In genomic region chr18:32768646-32769206, GRCh38 we compare ENCODE assay signal across 21 cellular contexts. TPM values are rescaled to one million over a fixed set of nuclear protein-coding genes. Genes with fewer than 3 reads are reported as not detected.
DNase-seq lines count a peak whose midpoint lies in the region; ATAC-seq, FAIRE-seq and TF ChIP-seq lines count a peak whose summit lies in the region.
"Had no signal": no experiment of that assay in that cellular context is flagged by ENCODE, and none has a peak within 500 bp of the region (broad histone marks: within the 10 kb centered on the region; RNA-seq: fewer than 3 reads in every experiment).

No MANE protein-coding gene starts in this region.

- H3K4me3 ChIP-seq in HepG2 (replicated peaks in 1 of 3; ENCODE audit: insufficient read depth in 1 of 3, low read depth in 2 of 3, low read length in 3 of 3) (peak overlapping the region; percentile 88 to 93 (median 93)), right lobe of liver (no peak overlapping the region), SU-DHL-6 (ENCODE audit: insufficient read depth, low read length, poor library complexity, severe bottlenecking) (no peak overlapping the region), PC-9 (no peak overlapping the region)
- H3K4me3 ChIP-seq: adrenal gland had no signal

- no peak overlapping the region for H2AFZ ChIP-seq in HepG2 (ENCODE audit: low read length)
- no peak overlapping the region for H2AFZ ChIP-seq in SU-DHL-6 (ENCODE audit: low read depth, low read length, severe bottlenecking)
- H2AFZ ChIP-seq in PC-9: no peak overlapping the region

- H3K9me3 ChIP-seq in HepG2 (ENCODE audit: low read length) (no peaks in the 10 kb centered on the region), right lobe of liver (no peaks in the 10 kb centered on the region), SU-DHL-6 (ENCODE audit: insufficient read depth, low read length) (no peaks in the 10 kb centered on the region), PC-9 (ENCODE audit: insufficient read depth, low read depth) (no peaks in the 10 kb centered on the region)
- H3K9me3 ChIP-seq: adrenal gland, SK-N-SH, upper lobe of left lung had no signal

- H3K27me3 ChIP-seq in HepG2 (ENCODE audit: control insufficient read depth in 1 of 2, insufficient read depth in 2 of 2, low read length in 2 of 2) (no peaks in the 10 kb centered on the region; a peak in 1 of 5 replicates), right lobe of liver (peaks cover 6 to 11% of the 10 kb centered on the region in 2 donors), SU-DHL-6 (ENCODE audit: low read length) (no peaks in the 10 kb centered on the region), PC-9 (ENCODE audit: insufficient read depth, low read depth) (no peaks in the 10 kb centered on the region)

- H3K4me1 ChIP-seq in HepG2 (ENCODE audit: insufficient read depth, low read length): peaks cover 44% of the 10 kb centered on the region
- H3K4me1 ChIP-seq in right lobe of liver: peaks cover 0 to 12% (median 0%) of the 10 kb centered on the region in 4 donors
- no peaks in the 10 kb centered on the region for H3K4me1 ChIP-seq in PC-9 (replicated peaks; ENCODE audit: insufficient read depth)
- H3K4me1 ChIP-seq: foreskin keratinocyte had no signal

- H3K4me3 Mint-ChIP-seq in memory B cell: peak overlapping the region; percentile 97
- H3K4me3 Mint-ChIP-seq: activated CD4-positive, alpha-beta memory T cell treated with anti-CD3 and anti-CD28 coated beads for 36 hours had no signal

- H3K27me3 Mint-ChIP-seq in memory B cell: no peaks in the 10 kb centered on the region

- POLR2A ChIA-PET in HepG2 (lab: Yijun Ruan, JAX): interaction anchor here (1.1 to 7.7 kb wide), 4 partner anchors 19 to 54 kb away, joined by 3 to 136 read pairs (median 6); no protein-coding TSS in a partner anchor
- POLR2A ChIA-PET in PC-9 (lab: Charles Lee; ENCODE audit: unreplicated experiment): no interaction called here

- H3K9me3 Mint-ChIP-seq in memory B cell: no peaks in the 10 kb centered on the region
- H3K9me3 Mint-ChIP-seq: activated CD4-positive, alpha-beta memory T cell treated with anti-CD3 and anti-CD28 coated beads for 36 hours; stimulated activated effector memory CD8-positive, alpha-beta T cell treated with anti-CD3 and anti-CD28 coated beads, Interleukin-12 subunit alpha, Interleukin-12 subunit beta, amount 100 ng/mL, for 72 hours had no signal

- no peaks in the 10 kb centered on the region; a peak in 2 of 5 replicates for H3K36me3 ChIP-seq in HepG2 (replicated peaks in 1 of 2; ENCODE audit: control insufficient read depth in 1 of 2, insufficient read depth in 2 of 2, low read length in 2 of 2)
- H3K36me3 ChIP-seq in right lobe of liver: no peaks in the 10 kb centered on the region
- H3K36me3 ChIP-seq in SU-DHL-6 (ENCODE audit: low read length): no peaks in the 10 kb centered on the region
- H3K36me3 ChIP-seq in PC-9 (ENCODE audit: low read depth): no peaks in the 10 kb centered on the region
- H3K36me3 ChIP-seq: adrenal gland, upper lobe of left lung had no signal

- H4K20me1 ChIP-seq in HepG2 (ENCODE audit: insufficient read depth, low read length): no peaks in the 10 kb centered on the region
- H4K20me1 ChIP-seq in SU-DHL-6 (ENCODE audit: low read depth, low read length): no peaks in the 10 kb centered on the region
- H4K20me1 ChIP-seq in PC-9 (ENCODE audit: insufficient read depth): no peaks in the 10 kb centered on the region

- TF ChIP-seq POLR2A in HepG2 (IDR thresholded peaks at IDR 0.05; ENCODE audit: insufficient read depth in 1 of 2, low read depth in 2 of 2, low read length in 2 of 2): no peak
- TF ChIP-seq POLR2A in right lobe of liver (IDR thresholded peaks at IDR 0.05): no peak

- no peak for TF ChIP-seq RAD21 in HepG2 (CRISPR knock-in tag; IDR thresholded peaks at IDR 0.05)

- H3K9ac ChIP-seq in HepG2 (ENCODE audit: insufficient read depth, low read depth, low read length) (peak overlapping the region; percentile 75), SU-DHL-6 (ENCODE audit: low read length) (no peak overlapping the region)
- H3K9ac ChIP-seq: SK-N-SH had no signal

- DNase-seq in HepG2 (ENCODE audit: low spot score): no peak
- no peak for DNase-seq in right lobe of liver
- DNase-seq in memory B cell (ENCODE audit: low spot score in 2 of 2): no peak
- no peak for DNase-seq in G401 (ENCODE audit: low spot score)
- no peak for DNase-seq in activated CD4-positive, CD25-positive, alpha-beta regulatory T cell (lab: John Stamatoyannopoulos, UW)
- no peak for DNase-seq in PC-9
- DNase-seq: activated CD4-positive, alpha-beta memory T cell treated with anti-CD3 and anti-CD28 coated beads for 36 hours; adrenal gland; foreskin keratinocyte; KBM-7; NCI-H1105 treated with DMSO at 0.1 percent for 48 hours; NCI-H226; PC-3; SK-N-SH; small intestine had no signal

- peak overlapping the region; percentile 87 for H3K4me2 ChIP-seq in HepG2 (ENCODE audit: low read depth, low read length)
- peak overlapping the region; percentile 3 for H3K4me2 ChIP-seq in SU-DHL-6 (ENCODE audit: low read depth, low read length, poor library complexity, severe bottlenecking)
- no peak overlapping the region for H3K4me2 ChIP-seq in PC-9
- H3K4me2 ChIP-seq: SK-N-SH had no signal

- in situ Hi-C loops in HepG2 (cut with HindIII; ENCODE audit: extremely low pct_ligation_motif_present, low pct_unique_long_range_greater_than_20kb) (no loop called here), G401 (cut with HindIII; ENCODE audit: low sequenced_read_pairs) (no loop called here)

- no peak for TF ChIP-seq EP300 in HepG2 (IDR thresholded peaks at IDR 0.05; ENCODE audit: low read depth in 2 of 2, low read length in 2 of 2)
- no peak for TF ChIP-seq EP300 in HepG2 (CRISPR knock-in tag; IDR thresholded peaks at IDR 0.05; ENCODE audit: borderline replicate concordance)

- no peaks in the 10 kb centered on the region for H3K36me3 Mint-ChIP-seq in memory B cell
- H3K36me3 Mint-ChIP-seq: activated CD4-positive, alpha-beta memory T cell treated with anti-CD3 and anti-CD28 coated beads for 36 hours; stimulated activated effector memory CD8-positive, alpha-beta T cell treated with anti-CD3 and anti-CD28 coated beads, Interleukin-12 subunit alpha, Interleukin-12 subunit beta, amount 100 ng/mL, for 72 hours had no signal

- H3K27ac ChIP-seq in HepG2 (ENCODE audit: extremely low read length, insufficient read depth, low read length) (peak overlapping the region; percentile 93), right lobe of liver (no peak overlapping the region), SU-DHL-6 (ENCODE audit: low read depth, low read length) (no peak overlapping the region), PC-9 (no peak overlapping the region)
- H3K27ac ChIP-seq: adrenal gland, foreskin keratinocyte, upper lobe of left lung had no signal

- BruUV-seq in HepG2 (replicated peaks; lab: Mats Ljungman, UMichigan): TSS peak; percentile 38
- BruUV-seq in PC-9 (replicated peaks; lab: Mats Ljungman, UMichigan): no TSS peak

- H3K27ac Mint-ChIP-seq in memory B cell: peak overlapping the region; percentile 71
- H3K27ac Mint-ChIP-seq: activated CD4-positive, alpha-beta memory T cell treated with anti-CD3 and anti-CD28 coated beads for 36 hours; stimulated activated effector memory CD8-positive, alpha-beta T cell treated with anti-CD3 and anti-CD28 coated beads, Interleukin-12 subunit alpha, Interleukin-12 subunit beta, amount 100 ng/mL, for 72 hours had no signal

- H3F3A ChIP-seq in SU-DHL-6 (ENCODE audit: insufficient read depth): peaks cover 12% of the 10 kb centered on the region
- H3F3A ChIP-seq in PC-9 (ENCODE audit: insufficient read depth, low read depth): no peaks in the 10 kb centered on the region

- CTCF ChIA-PET in HepG2 (lab: Yijun Ruan, JAX; ENCODE audit: low intra/inter-chr PET ratio, low total read pairs): no interaction called here
- CTCF ChIA-PET in PC-9 (lab: Charles Lee): no interaction called here

- no peak for TF ChIP-seq CTCF in HepG2 (CRISPR knock-in tag; IDR thresholded peaks at IDR 0.05)
- no peak for TF ChIP-seq CTCF in right lobe of liver (IDR thresholded peaks at IDR 0.05)
- no peak for TF ChIP-seq CTCF in SU-DHL-6 (IDR thresholded peaks at IDR 0.05; ENCODE audit: insufficient read depth, low read length, poor library complexity, severe bottlenecking)
- no peak for TF ChIP-seq CTCF in PC-9 (conservative IDR thresholded peaks at IDR 0.05)

- H3K79me2 ChIP-seq in HepG2 (ENCODE audit: insufficient read depth, low read length): peaks cover 79% of the 10 kb centered on the region
- no peaks in the 10 kb centered on the region for H3K79me2 ChIP-seq in SU-DHL-6 (ENCODE audit: insufficient read depth, low read length)
- H3K79me2 ChIP-seq in PC-9 (ENCODE audit: low read depth): no peaks in the 10 kb centered on the region

- ATAC-seq in HepG2: no peak
- ATAC-seq in right lobe of liver: no peak
- ATAC-seq in memory B cell (ENCODE audit: low read depth): no peak
- ATAC-seq in GM21367 (IDR thresholded peaks at IDR 0.05; ENCODE audit: unreplicated experiment): no peak
- ATAC-seq: PC-3 had no signal

- WGBS in HepG2 (ENCODE audit: low lambda C conversion rate): 4% methylated on average over 4 of the region's 4 CpGs
- WGBS in right lobe of liver (ENCODE audit: insufficient coverage, low coverage, low lambda C conversion rate, missing lambda C conversion rate): 50% methylated on average over 4 of the region's 4 CpGs

- intact Hi-C loops in HepG2 (cut with micrococcal nuclease; ENCODE audit: unreplicated experiment) (loop anchor here (1.0 to 5.0 kb wide), 5 partner anchors 36 to 151 kb away; no protein-coding TSS in a partner anchor), right lobe of liver (cut with DNase I) (no loop called here), PC-9 (cut with micrococcal nuclease; ENCODE audit: unreplicated experiment) (no loop called here)

- peaks cover 42% of the 10 kb centered on the region for H3K4me1 Mint-ChIP-seq in memory B cell
- H3K4me1 Mint-ChIP-seq: stimulated activated effector memory CD8-positive, alpha-beta T cell treated with anti-CD3 and anti-CD28 coated beads, Interleukin-12 subunit alpha, Interleukin-12 subunit beta, amount 100 ng/mL, for 72 hours had no signal

- H3K9me2 ChIP-seq in SU-DHL-6 (replicated peaks; ENCODE audit: insufficient read depth, low read length): no peaks in the 10 kb centered on the region
- no peaks in the 10 kb centered on the region for H3K9me2 ChIP-seq in PC-9 (ENCODE audit: insufficient read depth)
- H3K9me2 ChIP-seq: SK-N-SH had no signal

- FAIRE-seq in HepG2 (lab: Jason Lieb, UNC): no peak
- FAIRE-seq: small intestine had no signal

RNA-seq across cellular contexts. Expression of gene KLHL14, which starts 4.1 kb away (rescaled TPM):
- total RNA-seq in HepG2 (2016; rRNA removed; fragmentation: Illumina TruSeq; extraction: Trizol) (41.8 and 55.3 TPM in 2 replicates), right lobe of liver (under 1 TPM in 2 of 6 experiments, not detected in 4; 0.09 to 0.24 TPM), PC-9 (2021) (not detected in 2 replicates)
- 4.2 and 4.5 TPM in 2 replicates for total RNA-seq in HepG2 (2016; cell fraction: cytosol; rRNA removed; fragmentation: Illumina TruSeq; extraction: Trizol; ENCODE audit: low read depth)
- total RNA-seq in HepG2 (2016; cell fraction: insoluble cytoplasmic fraction; rRNA removed; fragmentation: Illumina TruSeq; extraction: Trizol): 41.6 and 49.3 TPM in 2 replicates
- total RNA-seq in HepG2 (2016; cell fraction: membrane; rRNA removed; fragmentation: Illumina TruSeq; extraction: Trizol): 16.6 and 19.2 TPM in 2 replicates
- 59.9 and 65.4 TPM in 2 replicates for total RNA-seq in HepG2 (2016; cell fraction: nucleus; rRNA removed; fragmentation: Illumina TruSeq; extraction: Trizol)
- 14.5 and 16.0 TPM in 2 replicates for polyA plus RNA-seq in HepG2 (2011; rRNA removed)
- 8.1 and 12.2 TPM in 2 replicates for polyA plus RNA-seq in HepG2 (2011; cell fraction: cytosol; rRNA removed)
- 25.8 and 30.8 TPM in 2 replicates for polyA plus RNA-seq in HepG2 (2011; cell fraction: nucleus; rRNA removed)
- polyA plus RNA-seq in HepG2 (2012): 19.2 and 24.1 TPM in 2 replicates
- polyA plus RNA-seq in HepG2 (2016; cell fraction: cytosol; fragmentation: Illumina TruSeq; extraction: Trizol; ENCODE audit: low read depth): 1.3 and 1.6 TPM in 2 replicates
- 42.4 and 43.4 TPM in 2 replicates for polyA plus RNA-seq in HepG2 (2016; cell fraction: insoluble cytoplasmic fraction; fragmentation: Illumina TruSeq; extraction: Trizol; ENCODE audit: low read depth)
- polyA plus RNA-seq in HepG2 (2016; cell fraction: membrane; fragmentation: Illumina TruSeq; extraction: Trizol; ENCODE audit: low read depth): 5.6 and 6.2 TPM in 2 replicates
- polyA plus RNA-seq in HepG2 (2016; cell fraction: nucleus; fragmentation: Illumina TruSeq; extraction: Trizol; ENCODE audit: insufficient read depth, low read depth): 60.0 and 63.2 TPM in 2 replicates
- 122 TPM in 1 of 2 replicates, not detected in the other for polyA minus RNA-seq in HepG2 (2011; rRNA and poly(A)+ RNA removed; ENCODE audit: low replicate concordance)
- polyA minus RNA-seq in HepG2 (2011; cell fraction: cytosol; rRNA and poly(A)+ RNA removed): 19.7 and 21.2 TPM in 2 replicates
- polyA minus RNA-seq in HepG2 (2011; cell fraction: nucleus; rRNA and poly(A)+ RNA removed): 72.0 and 78.8 TPM in 2 replicates
- total RNA-seq in G401 (2014; rRNA removed; shearing (Covaris generic)): not detected in 2 replicates
- total RNA-seq: activated CD4-positive, alpha-beta memory T cell treated with anti-CD3 and anti-CD28 coated beads for 36 hours; foreskin keratinocyte; osteocyte; PC-3 had no signal
- polyA plus RNA-seq: AG04450, foreskin keratinocyte, SK-N-SH had no signal

Comparison
In these comparisons a context has a peak if more than half of its experiments do, and no peak if none do; other contexts are left out.
1. H3K4me3 ChIP-seq: peak in HepG2 (3 of 3); none in right lobe of liver (0 of 3), SU-DHL-6 (single experiment) and PC-9 (single experiment).